In the genomic region with DNA sequence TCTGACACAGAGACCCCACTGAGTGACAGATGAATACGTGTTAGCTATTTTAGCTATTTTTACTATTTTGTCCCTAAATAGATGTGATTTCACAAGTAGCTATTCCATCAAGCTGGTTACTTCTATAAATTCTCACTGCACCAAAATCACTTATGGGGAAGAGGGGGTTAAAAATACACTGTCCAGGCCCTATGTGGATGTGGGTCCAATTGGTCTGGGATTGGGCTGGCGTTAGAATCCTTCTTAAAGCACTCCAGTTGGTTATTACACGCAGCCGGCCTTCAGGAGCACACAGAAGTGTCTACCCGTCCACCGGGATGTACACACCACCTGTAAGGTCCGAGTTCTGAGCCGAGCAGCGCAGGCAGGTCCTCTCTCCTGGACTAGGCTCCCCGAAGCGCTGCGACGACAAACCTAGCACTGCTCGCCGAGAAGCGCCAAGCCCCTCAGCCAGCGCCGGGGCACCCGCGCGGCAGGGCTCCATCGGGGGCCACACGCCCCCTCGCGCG, we compare ENCODE assay signal across 8 cellular contexts.
DNase-seq lines count a peak whose midpoint lies in the region; ATAC-seq, FAIRE-seq and TF ChIP-seq lines count a peak whose summit lies in the region.

No MANE protein-coding gene starts in this region.

- H3K27me3 Mint-ChIP-seq in T-helper 17 cell (no peaks in the 10 kb centered on the region), progenitor cell of endocrine pancreas (peaks cover 54% of the 10 kb centered on the region)

- H3K4me1 Mint-ChIP-seq in T-helper 17 cell (peaks cover 70% of the 10 kb centered on the region), progenitor cell of endocrine pancreas (ENCODE audit: low read depth) (peaks cover 16% of the 10 kb centered on the region)

- FAIRE-seq in frontal cortex (lab: Jason Lieb, UNC): no peak

- no peaks in the 10 kb centered on the region for H3K9me3 Mint-ChIP-seq in progenitor cell of endocrine pancreas (ENCODE audit: low read depth)

- no peak for TF ChIP-seq CTCF in fibroblast of the aortic adventitia (IDR thresholded peaks at IDR 0.05; ENCODE audit: insufficient read depth, low read length)
- TF ChIP-seq CTCF in progenitor cell of endocrine pancreas (IDR thresholded peaks at IDR 0.05; ENCODE audit: unreplicated experiment): no peak

- H3K4me3 Mint-ChIP-seq in T-helper 17 cell (peak overlapping the region; percentile 98), progenitor cell of endocrine pancreas (ENCODE audit: low read depth) (peak overlapping the region; percentile 81)

- in situ Hi-C loops in ACHN (cut with HindIII; ENCODE audit: low pct_ligation_motif_present, low pct_unique_long_range_greater_than_20kb, low sequenced_read_pairs): no loop called here

- H3K4me3 ChIP-seq in fibroblast of the aortic adventitia (ENCODE audit: low read depth, low read length): peak overlapping the region; percentile 67

- H3K36me3 Mint-ChIP-seq in T-helper 17 cell (ENCODE audit: low read depth) (peaks cover 23% of the 10 kb centered on the region), progenitor cell of endocrine pancreas (ENCODE audit: insufficient read depth) (no peaks in the 10 kb centered on the region)

- no peaks in the 10 kb centered on the region for H3K9me3 ChIP-seq in T-helper 17 cell (ENCODE audit: control insufficient read depth, low read length, poor library complexity, severe bottlenecking)

- ATAC-seq in GM21515 (IDR thresholded peaks at IDR 0.05; ENCODE audit: unreplicated experiment): peak; percentile 0
- no peak for ATAC-seq in T-helper 17 cell

- peak; percentile 42 for DNase-seq in ACHN
- DNase-seq in T-helper 17 cell: no peak
- DNase-seq in fibroblast of the aortic adventitia (ENCODE audit: low read depth): peak; percentile 52
- no peak for DNase-seq in progenitor cell of endocrine pancreas (ENCODE audit: low spot score, unreplicated experiment)
- DNase-seq in NCI-H1417 treated with DMSO at 0.1 percent for 48 hours (lab: John Stamatoyannopoulos, UW): no peak
- no peak for DNase-seq in frontal cortex (ENCODE audit: low spot score in 2 of 2)
- DNase-seq in OCI-M2 (lab: John Stamatoyannopoulos, UW; ENCODE audit: unreplicated experiment): no peak

- H3K27ac Mint-ChIP-seq in T-helper 17 cell (peak overlapping the region; percentile 99), progenitor cell of endocrine pancreas (peak overlapping the region; percentile 90)

Comparison
In these comparisons a context has a peak if more than half of its experiments do, and no peak if none do; other contexts are left out.
1. DNase-seq: peak in ACHN (single experiment) and fibroblast of the aortic adventitia (single experiment); none in T-helper 17 cell (0 of 3), progenitor cell of endocrine pancreas (single experiment), NCI-H1417 treated with DMSO at 0.1 percent for 48 hours (single experiment), frontal cortex (0 of 2) and OCI-M2 (single experiment).